ENCODE assay signal across 25 cellular contexts in the genomic region with DNA sequence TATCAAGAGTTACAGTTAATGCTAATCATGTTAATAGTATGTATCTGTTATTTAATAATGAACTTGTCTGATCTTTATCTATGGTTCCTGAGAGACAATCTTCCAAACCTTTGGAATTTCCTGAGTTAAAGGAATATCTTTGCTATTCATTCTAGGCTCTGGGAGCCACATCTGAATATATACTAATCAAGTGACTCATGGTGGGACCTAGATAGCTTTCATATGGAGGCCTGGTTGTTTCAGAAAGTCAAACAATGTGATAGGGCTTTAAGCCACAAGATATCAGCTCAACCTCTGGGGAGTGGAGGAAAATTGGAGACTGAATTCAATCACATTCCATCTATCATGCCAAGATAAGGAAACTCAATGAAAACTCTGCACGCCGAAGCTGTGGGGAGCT.
"Had no signal": no experiment of that assay in that cellular context is flagged by ENCODE, and none has a peak within 500 bp of the region (broad histone marks: within the 10 kb centered on the region; RNA-seq: fewer than 3 reads in every experiment).

No MANE protein-coding gene starts in this region.

- ATAC-seq: activated CD4-positive, alpha-beta T cell treated with anti-CD3 and anti-CD28 coated beads for 36 hours; activated T-cell treated with anti-CD3 and anti-CD28 coated beads, Interleukin-2, amount 50 U/mL, for 72 hours; body of pancreas; foreskin keratinocyte; left lobe of liver; lower lobe of right lung; naive thymus-derived CD4-positive, alpha-beta T cell; right lobe of liver; stimulated activated effector memory CD8-positive, alpha-beta T cell treated with anti-CD3 and anti-CD28 coated beads, Interleukin-12 subunit alpha, Interleukin-12 subunit beta, amount 100 ng/mL, for 72 hours had no signal

- H3K4me1 ChIP-seq: body of pancreas, esophagus muscularis mucosa, foreskin keratinocyte, lower lobe of right lung, right lobe of liver, stomach, suprapubic skin, uterus had no signal

- H3K27ac Mint-ChIP-seq: activated B cell treated with CpG ODN at 0.5 μM for 24 hours; activated CD4-positive, alpha-beta T cell treated with anti-CD3 and anti-CD28 coated beads for 36 hours; activated naive CD4-positive, alpha-beta T cell treated with anti-CD3 and anti-CD28 coated beads, Interleukin-2, amount 10 ng/mL, durations not matched to agents 7 days and 5 days; activated T-cell treated with anti-CD3 and anti-CD28 coated beads, Interleukin-2, amount 50 U/mL, for 72 hours; naive thymus-derived CD4-positive, alpha-beta T cell; stimulated activated effector memory CD8-positive, alpha-beta T cell treated with anti-CD3 and anti-CD28 coated beads, Interleukin-12 subunit alpha, Interleukin-12 subunit beta, amount 100 ng/mL, for 72 hours had no signal

- H3K27ac ChIP-seq: body of pancreas, esophagus muscularis mucosa, foreskin keratinocyte, lower lobe of right lung, right lobe of liver, skin epidermis, stomach, suprapubic skin, uterus had no signal

- H3K27me3 ChIP-seq: body of pancreas, esophagus muscularis mucosa, foreskin keratinocyte, right lobe of liver, stomach, suprapubic skin, uterus had no signal

- H3K27me3 Mint-ChIP-seq: activated B cell treated with CpG ODN at 0.5 μM for 24 hours; activated CD4-positive, alpha-beta T cell treated with anti-CD3 and anti-CD28 coated beads for 36 hours; activated naive CD4-positive, alpha-beta T cell treated with anti-CD3 and anti-CD28 coated beads, Interleukin-2, amount 10 ng/mL, durations not matched to agents 7 days and 5 days; naive thymus-derived CD4-positive, alpha-beta T cell had no signal

- H3K4me3 Mint-ChIP-seq: activated B cell treated with CpG ODN at 0.5 μM for 24 hours; activated CD4-positive, alpha-beta T cell treated with anti-CD3 and anti-CD28 coated beads for 36 hours; activated naive CD4-positive, alpha-beta T cell treated with anti-CD3 and anti-CD28 coated beads, Interleukin-2, amount 10 ng/mL, durations not matched to agents 7 days and 5 days; activated T-cell treated with anti-CD3 and anti-CD28 coated beads, Interleukin-2, amount 50 U/mL, for 72 hours; naive thymus-derived CD4-positive, alpha-beta T cell; neural crest cell; stimulated activated effector memory CD8-positive, alpha-beta T cell treated with anti-CD3 and anti-CD28 coated beads, Interleukin-12 subunit alpha, Interleukin-12 subunit beta, amount 100 ng/mL, for 72 hours had no signal

- H3K9me3 Mint-ChIP-seq: activated B cell treated with CpG ODN at 0.5 μM for 24 hours had no signal

- H3K36me3 ChIP-seq: esophagus muscularis mucosa, lower lobe of right lung, right lobe of liver, stomach, suprapubic skin, uterus had no signal

- H3K4me1 Mint-ChIP-seq: activated B cell treated with CpG ODN at 0.5 μM for 24 hours; activated CD4-positive, alpha-beta T cell treated with anti-CD3 and anti-CD28 coated beads for 36 hours; activated naive CD4-positive, alpha-beta T cell treated with anti-CD3 and anti-CD28 coated beads, Interleukin-2, amount 10 ng/mL, durations not matched to agents 7 days and 5 days; naive thymus-derived CD4-positive, alpha-beta T cell; stimulated activated effector memory CD8-positive, alpha-beta T cell treated with anti-CD3 and anti-CD28 coated beads, Interleukin-12 subunit alpha, Interleukin-12 subunit beta, amount 100 ng/mL, for 72 hours had no signal

- H3K36me3 Mint-ChIP-seq: activated naive CD4-positive, alpha-beta T cell treated with anti-CD3 and anti-CD28 coated beads, Interleukin-2, amount 10 ng/mL, durations not matched to agents 7 days and 5 days; naive thymus-derived CD4-positive, alpha-beta T cell; stimulated activated effector memory CD8-positive, alpha-beta T cell treated with anti-CD3 and anti-CD28 coated beads, Interleukin-12 subunit alpha, Interleukin-12 subunit beta, amount 100 ng/mL, for 72 hours had no signal

- H3K4me3 ChIP-seq: body of pancreas, esophagus muscularis mucosa, lower lobe of right lung, right lobe of liver, skin epidermis, stomach, suprapubic skin, uterus had no signal

- H3K9me3 ChIP-seq: body of pancreas, esophagus muscularis mucosa, lower lobe of right lung, right lobe of liver, stomach, suprapubic skin, uterus had no signal

- DNase-seq: activated B cell treated with CpG ODN at 0.5 μM for 24 hours; activated CD4-positive, alpha-beta T cell treated with anti-CD3 and anti-CD28 coated beads for 36 hours; activated CD4-positive, alpha-beta T cell treated with anti-CD3 and anti-CD28 coated beads, Interleukin-2, amount 50 U/mL, for 48 hours; activated effector memory CD4-positive, alpha-beta T cell treated with anti-CD3 and anti-CD28 coated beads, Interleukin-2, amount 50 U/mL, for 16 hours; activated naive CD4-positive, alpha-beta T cell treated with anti-CD3 and anti-CD28 coated beads, Interleukin-2, amount 10 ng/mL, durations not matched to agents 7 days and 5 days; activated T-cell treated with anti-CD3 and anti-CD28 coated beads, Interleukin-2, amount 50 U/mL, for 72 hours; amygdala; body of pancreas; effector memory CD4-positive, alpha-beta T cell; foreskin keratinocyte; lower lobe of right lung; naive thymus-derived CD4-positive, alpha-beta T cell; occipital lobe; posterior cingulate gyrus; right lobe of liver; stimulated activated CD4-positive, alpha-beta T cell treated with anti-CD3 and anti-CD28 coated beads, Interleukin-2, amount 100 ng/mL, for 24 hours; stomach; trophoblast cell; uterus had no signal
